Comparison of ENCODE assay signal across 24 cellular contexts in genomic region chrX:103733017-103733416, GRCh38. TPM values are rescaled to one million over a fixed set of nuclear protein-coding genes. Genes with fewer than 3 reads are reported as not detected.
A peak's percentile ranks its signal among the peaks of the same experiment; 100 is the strongest.
DNase-seq lines count a peak whose midpoint lies in the region; FAIRE-seq and TF ChIP-seq lines count a peak whose summit lies in the region.
"Had no signal": no experiment of that assay in that cellular context is flagged by ENCODE, and none has a peak within 500 bp of the region (broad histone marks: within the 10 kb centered on the region; RNA-seq: fewer than 3 reads in every experiment).

No MANE protein-coding gene starts in this region.

- H2BK120ac ChIP-seq in H1 (replicated peaks; ENCODE audit: low read depth, low read length), result no peak overlapping the region

- H3K4me3 ChIP-seq in H1 (ENCODE audit: extremely low read depth in 1 of 4, insufficient read depth in 2 of 4, low read depth in 3 of 4, low read length in 4 of 4), result no peak overlapping the region
- H3K4me3 ChIP-seq in tibial artery, result no peak overlapping the region
- H3K4me3 ChIP-seq: A549, BLaER1, HAP-1, Peyer's patch, SJCRH30 had no signal

- FAIRE-seq in H1 (lab: Jason Lieb, UNC), result no peak

- CTCF ChIA-PET in H1 (lab: Charles Lee; ENCODE audit: partially characterized antibody), result interaction anchor here (1.2 to 1.5 kb wide), 2 partner anchors 9 to 26 kb away, joined by 3 read pairs; no protein-coding TSS in a partner anchor

- H3K9ac ChIP-seq in H1 (replicated peaks in 1 of 4; ENCODE audit: extremely low read depth in 1 of 4, low read depth in 3 of 4, low read length in 3 of 4), result no peak overlapping the region
- H3K9ac ChIP-seq: BLaER1 had no signal

- H3K56ac ChIP-seq in H1 (replicated peaks; ENCODE audit: insufficient read length, low read depth, low read length), result no peak overlapping the region

- H3K18ac ChIP-seq in H1 (ENCODE audit: extremely low read depth, low read length), result no peak overlapping the region

- H2AK5ac ChIP-seq in H1 (ENCODE audit: low read depth, low read length), result no peak overlapping the region

- H2BK20ac ChIP-seq in H1 (ENCODE audit: low read length), result 0 out of 2 replicates have a peak overlapping the region, but pooled peaks have one; percentile 32

- POLR2A ChIA-PET in H1 (lab: Charles Lee; ENCODE audit: partially characterized antibody), result interaction anchor here (1.0 to 4.6 kb wide), 5 partner anchors 10 to 28 kb away, joined by 3 to 26 read pairs (median 4); no protein-coding TSS in a partner anchor

- H2BK5ac ChIP-seq in H1 (ENCODE audit: low read depth, low read length), result no peak overlapping the region

- H3K36me3 ChIP-seq in H1 (ENCODE audit: control insufficient read depth in 2 of 4, insufficient read depth in 4 of 4, low read length in 3 of 4), result no peaks in the 10 kb centered on the region
- H3K36me3 ChIP-seq in tibial artery, result no peaks in the 10 kb centered on the region
- H3K36me3 ChIP-seq: BLaER1, HAP-1, Peyer's patch, SJCRH30 had no signal

- no peak overlapping the region for H3K4me2 ChIP-seq in H1 (ENCODE audit: insufficient read depth in 1 of 2, low read depth in 2 of 2, low read length in 2 of 2)
- H3K4me2 ChIP-seq: A549, BLaER1 had no signal

- no peak overlapping the region for H3K27ac ChIP-seq in H1 (ENCODE audit: low read depth, low read length)
- H3K27ac ChIP-seq in tibial artery, result no peak overlapping the region
- H3K27ac ChIP-seq: A549, BLaER1, Peyer's patch, SJCRH30 had no signal

- no peaks in the 10 kb centered on the region for H3K79me1 ChIP-seq in H1 (ENCODE audit: low read depth, low read length)

- intact Hi-C loops in posterior vena cava (cut with DNase I) (no loop called here), tibial artery (cut with DNase I; ENCODE audit: low total_unique reads) (no loop called here)

- no peaks in the 10 kb centered on the region for H3K9me3 ChIP-seq in H1 (ENCODE audit: insufficient read depth in 2 of 2, low read depth in 1 of 2, low read length in 1 of 2)
- H3K9me3 ChIP-seq in tibial artery, result no peaks in the 10 kb centered on the region
- H3K9me3 ChIP-seq: A549, BLaER1, Caco-2, HAP-1, Peyer's patch, SJCRH30 had no signal

- no peak overlapping the region for H2BK12ac ChIP-seq in H1 (ENCODE audit: low read depth, low read length)

- TF ChIP-seq RAD21 in H1 (IDR thresholded peaks at IDR 0.05 in 1 of 2, conservative IDR thresholded peaks at IDR 0.05 in 1 of 2; ENCODE audit: low read depth in 2 of 2, low read length in 2 of 2), result no peak

- H3K79me2 ChIP-seq in H1 (ENCODE audit: control insufficient read depth in 1 of 2, insufficient read depth in 2 of 2, low read length in 2 of 2), result no peaks in the 10 kb centered on the region

- no peak overlapping the region for H4K8ac ChIP-seq in H1 (ENCODE audit: extremely low read depth, insufficient read depth, low read length)

- no peak for TF ChIP-seq POLR2A in H1 (IDR thresholded peaks at IDR 0.05; ENCODE audit: control extremely low read depth in 1 of 2, low read depth in 2 of 2, low read length in 2 of 2)

- 92% methylated on average over 1 of the region's 1 CpG; no CpG with 5 or more reads in 1 of the 2 experiments for WGBS in H1 (ENCODE audit: extremely low coverage in 1 of 2, insufficient coverage in 1 of 2, insufficient read length in 1 of 2, insufficient replicate concordance in 2 of 2, low coverage in 1 of 2, low lambda C conversion rate in 2 of 2, missing lambda C conversion rate in 1 of 2), 2 experiments

- H3K14ac ChIP-seq in H1 (ENCODE audit: insufficient read length), result no peak overlapping the region

- H4K5ac ChIP-seq in H1 (ENCODE audit: insufficient read length, low read depth, low read length), result no peak overlapping the region

- no peaks in the 10 kb centered on the region for H4K20me1 ChIP-seq in H1 (replicated peaks in 1 of 2; ENCODE audit: control insufficient read depth in 1 of 2, insufficient read depth in 2 of 2, low read length in 2 of 2)
- H4K20me1 ChIP-seq: BLaER1 had no signal

- H3K4ac ChIP-seq in H1 (replicated peaks; ENCODE audit: insufficient read length, low read depth, low read length), result no peak overlapping the region

- no peaks in the 10 kb centered on the region for H3K23me2 ChIP-seq in H1 (ENCODE audit: low read depth, low read length)

- H2BK15ac ChIP-seq in H1 (ENCODE audit: low read length), result no peak overlapping the region

- TF ChIP-seq CTCF in H1 (IDR thresholded peaks at IDR 0.05; ENCODE audit: control extremely low read depth in 1 of 3, insufficient read depth in 1 of 3, low read depth in 1 of 3, low read length in 3 of 3), result no peak
- TF ChIP-seq CTCF in tibial artery (IDR thresholded peaks at IDR 0.05), result no peak

- H2AFZ ChIP-seq in H1 (ENCODE audit: low read length), result no peak overlapping the region

- no peak for TF ChIP-seq EP300 in H1 (IDR thresholded peaks at IDR 0.05; ENCODE audit: borderline replicate concordance in 1 of 2, low read depth in 2 of 2, low read length in 2 of 2)

- peak; percentile 61 for DNase-seq in EH (ENCODE audit: low read depth)
- DNase-seq in M059J (ENCODE audit: low read depth), result peak; percentile 26
- DNase-seq in H1 (ENCODE audit: low read depth in 1 of 2, low spot score in 2 of 2), result no peak
- peak; percentile 0 for DNase-seq in posterior vena cava (ENCODE audit: low spot score)
- DNase-seq in GDM1 (lab: John Stamatoyannopoulos, UW), result no peak
- no peak for DNase-seq in tibial artery
- no peak for DNase-seq in glomerular visceral epithelial cell (ENCODE audit: extremely low spot score)
- DNase-seq: Caco-2; CD4-positive, alpha-beta T cell; KBM-7; NCI-H1105; NCI-H146; NCI-H2029; NCI-H2171 treated with DMSO at 0.1 percent for 48 hours; NCI-H446 treated with DMSO at 0.1 percent for 48 hours; NCI-H748 treated with DMSO at 0.1 percent for 48 hours; Peyer's patch; SJCRH30; T-cell had no signal

- no peak overlapping the region for H3K23ac ChIP-seq in H1 (ENCODE audit: insufficient read length)

- H3K4me1 ChIP-seq in H1 (replicated peaks in 1 of 4; ENCODE audit: control insufficient read depth in 3 of 4, insufficient read depth in 4 of 4, low read length in 3 of 4), result peaks cover 4 to 14% (median 11%) of the 10 kb centered on the region in 4 experiments
- no peaks in the 10 kb centered on the region for H3K4me1 ChIP-seq in tibial artery
- H3K4me1 ChIP-seq: A549, BLaER1, Caco-2, HAP-1, Peyer's patch had no signal

- H4K91ac ChIP-seq in H1 (replicated peaks; ENCODE audit: insufficient read length, low read length), result no peak overlapping the region

- no peaks in the 10 kb centered on the region; a peak in 1 of 7 replicates for H3K27me3 ChIP-seq in H1 (replicated peaks in 1 of 4; ENCODE audit: control insufficient read depth in 3 of 4, extremely low read depth in 1 of 4, insufficient read depth in 3 of 4, low read length in 3 of 4)
- H3K27me3 ChIP-seq in tibial artery, result no peaks in the 10 kb centered on the region
- H3K27me3 ChIP-seq: Peyer's patch had no signal

TF ChIP-seq in H1, 55 proteins besides CTCF, POLR2A, EP300 and RAD21:
- no peak for TF ChIP-seq E2F6 (IDR thresholded peaks at IDR 0.05)
- TF ChIP-seq CEBPB (IDR thresholded peaks at IDR 0.05; ENCODE audit: low read depth, low read length), result no peak
- TF ChIP-seq JUN (IDR thresholded peaks at IDR 0.05; ENCODE audit: low read depth, low read length), result no peak
- TF ChIP-seq RBBP5 (IDR thresholded peaks at IDR 0.05; ENCODE audit: borderline replicate concordance, low read depth, low read length), result no peak
TF ChIP-seq in H1: peak in this region for 0.

RNA-seq across cellular contexts. Expression of gene TMEM31, which starts 22.3 kb away (rescaled TPM):
- total RNA-seq in M059J (2014; rRNA removed; shearing (Covaris generic)), result not detected in 2 replicates
- total RNA-seq in H1 (2021; fragmentation: NEBNext Ultra II Directional; extraction: Animal tissue kit (Norgen Biotek cat#: 25700)), result not detected in 2 replicates
- 0.31 and 0.65 TPM in 2 replicates for polyA plus RNA-seq in H1 (2011; rRNA removed)
- polyA plus RNA-seq in H1 (2011; cell fraction: cytosol; rRNA removed), result 0.50 TPM
- polyA plus RNA-seq in H1 (2011; cell fraction: nucleus; rRNA removed), result not detected
- 0.34 TPM in 1 of 4 replicates, not detected in the others for polyA plus RNA-seq in H1 (2012, experiment 1 of 2)
- not detected for polyA plus RNA-seq in H1 (2012, experiment 2 of 2)
- 0.41 TPM for polyA plus RNA-seq in H1 (2013, experiment 1 of 2)
- 0.42 TPM for polyA plus RNA-seq in H1 (2013, experiment 2 of 2)
- 2.0 TPM in 1 of 2 replicates, not detected in the other for polyA minus RNA-seq in H1 (2011; rRNA and poly(A)+ RNA removed)
- not detected for polyA minus RNA-seq in H1 (2011; cell fraction: cytosol; rRNA and poly(A)+ RNA removed)
- polyA minus RNA-seq in H1 (2011; cell fraction: nucleus; rRNA and poly(A)+ RNA removed), result not detected
- not detected for total RNA-seq in posterior vena cava
- total RNA-seq: Caco-2; CD4-positive, alpha-beta T cell; HT1080; Peyer's patch; SJCRH30; T-cell had no signal

RNA-seq across cellular contexts. Expression of gene PLP1, which starts 43.6 kb away (rescaled TPM):
- not detected in 2 replicates for total RNA-seq in M059J (2014; rRNA removed; shearing (Covaris generic))
- 44.3 and 49.2 TPM in 2 replicates for total RNA-seq in H1 (2021; fragmentation: NEBNext Ultra II Directional; extraction: Animal tissue kit (Norgen Biotek cat#: 25700))
- 218 and 279 TPM in 2 replicates for polyA plus RNA-seq in H1 (2011; rRNA removed)
- 113 TPM for polyA plus RNA-seq in H1 (2011; cell fraction: cytosol; rRNA removed)
- polyA plus RNA-seq in H1 (2011; cell fraction: nucleus; rRNA removed), result 342 TPM
- 31.3 to 48.8 TPM (median 41.4 TPM) in 4 replicates for polyA plus RNA-seq in H1 (2012, experiment 1 of 2)
- polyA plus RNA-seq in H1 (2012, experiment 2 of 2), result 4.1 TPM
- polyA plus RNA-seq in H1 (2013, experiment 1 of 2), result 35.5 TPM
- polyA plus RNA-seq in H1 (2013, experiment 2 of 2), result 34.1 TPM
- 197 and 257 TPM in 2 replicates for polyA minus RNA-seq in H1 (2011; rRNA and poly(A)+ RNA removed)
- polyA minus RNA-seq in H1 (2011; cell fraction: cytosol; rRNA and poly(A)+ RNA removed), result 51.0 TPM
- 125 TPM for polyA minus RNA-seq in H1 (2011; cell fraction: nucleus; rRNA and poly(A)+ RNA removed)
- 1 to 10 TPM; 3.6 to 5.0 TPM for total RNA-seq in posterior vena cava
- total RNA-seq: CD4-positive, alpha-beta T cell; OCI-LY7; SJCRH30; T-cell had no signal
- polyA plus RNA-seq: A549 had no signal

RNA-seq across cellular contexts. Expression of gene MORF4L2, which starts 46.5 kb away (rescaled TPM):
- 936 and 1,313 TPM in 2 replicates for total RNA-seq in M059J (2014; rRNA removed; shearing (Covaris generic))
- total RNA-seq in H1 (2021; fragmentation: NEBNext Ultra II Directional; extraction: Animal tissue kit (Norgen Biotek cat#: 25700)), result 340 and 373 TPM in 2 replicates
- 113 and 235 TPM in 2 replicates for polyA plus RNA-seq in H1 (2011; rRNA removed)
- polyA plus RNA-seq in H1 (2011; cell fraction: cytosol; rRNA removed), result 343 TPM
- polyA plus RNA-seq in H1 (2011; cell fraction: nucleus; rRNA removed), result 67.1 TPM
- polyA plus RNA-seq in H1 (2012, experiment 1 of 2), result 291 to 524 TPM (median 325 TPM) in 4 replicates
- polyA plus RNA-seq in H1 (2012, experiment 2 of 2), result 71.1 TPM
- 225 TPM for polyA plus RNA-seq in H1 (2013, experiment 1 of 2)
- polyA plus RNA-seq in H1 (2013, experiment 2 of 2), result 232 TPM
- polyA minus RNA-seq in H1 (2011; rRNA and poly(A)+ RNA removed), result 122 and 150 TPM in 2 replicates
- 96.4 TPM for polyA minus RNA-seq in H1 (2011; cell fraction: cytosol; rRNA and poly(A)+ RNA removed)
- polyA minus RNA-seq in H1 (2011; cell fraction: nucleus; rRNA and poly(A)+ RNA removed), result 69.0 TPM
- total RNA-seq in posterior vena cava, result 100 to 1,000 TPM; 404 to 531 TPM

Comparison
In these comparisons a context has a peak if more than half of its experiments do, and no peak if none do; other contexts are left out.
1. DNase-seq: peak in EH (single experiment), M059J (single experiment) and posterior vena cava (single experiment); none in H1 (0 of 2), GDM1 (single experiment), tibial artery (0 of 2) and glomerular visceral epithelial cell (single experiment).